Comparison of ENCODE assay signal across 14 cellular contexts in genomic region chr11:71505001-71505400, GRCh38.
"Had no signal": no experiment of that assay in that cellular context is flagged by ENCODE, and none has a peak within 500 bp of the region (broad histone marks: within the 10 kb centered on the region; RNA-seq: fewer than 3 reads in every experiment).

No MANE protein-coding gene starts in this region.

- ATAC-seq: activated CD8-positive, alpha-beta T cell treated with anti-CD3 and anti-CD28 coated beads, Interleukin-2, amount 10 ng/mL, durations not matched to agents 7 days and 5 days; stimulated activated naive CD8-positive, alpha-beta T cell treated with anti-CD3 and anti-CD28 coated beads, Interleukin-15, amount 100 ng/mL, for 72 hours had no signal

- H3K36me3 ChIP-seq: cardiac muscle cell had no signal

- H3K9ac ChIP-seq: parathyroid adenoma had no signal

- H3K27me3 ChIP-seq: cardiac muscle cell, colonic mucosa, hepatocyte had no signal

- H3K4me3 ChIP-seq: cardiac muscle cell, colonic mucosa, hepatocyte, thoracic aorta had no signal

- H3K9me3 ChIP-seq: colonic mucosa had no signal

- H3K4me1 ChIP-seq: colonic mucosa, parathyroid adenoma had no signal

- DNase-seq: activated CD4-positive, alpha-beta T cell treated with anti-CD3 and anti-CD28 coated beads for 48 hours; activated CD8-positive, alpha-beta T cell treated with anti-CD3 and anti-CD28 coated beads, Interleukin-2, amount 10 ng/mL, durations not matched to agents 7 days and 5 days; activated naive CD4-positive, alpha-beta T cell treated with anti-CD3 and anti-CD28 coated beads, Interleukin-2, amount 10 ng/mL, durations not matched to agents 7 days and 5 days; colonic mucosa; effector CD8-positive, alpha-beta T cell; kidney glomerular epithelial cell; midbrain; stimulated activated CD4-positive, alpha-beta T cell treated with anti-CD3 and anti-CD28 coated beads, Interleukin-15, amount 100 ng/mL, for 24 hours; stimulated activated CD4-positive, alpha-beta T cell treated with anti-CD3 and anti-CD28 coated beads, Interleukin-4, amount 100 ng/mL, for 24 hours; stimulated activated naive CD8-positive, alpha-beta T cell treated with anti-CD3 and anti-CD28 coated beads, Interleukin-15, amount 100 ng/mL, for 72 hours had no signal

- H3K4me2 ChIP-seq: hepatocyte had no signal

- H3K27ac ChIP-seq: cardiac muscle cell, colonic mucosa, hepatocyte, parathyroid adenoma, thoracic aorta had no signal
